In the genomic region with DNA sequence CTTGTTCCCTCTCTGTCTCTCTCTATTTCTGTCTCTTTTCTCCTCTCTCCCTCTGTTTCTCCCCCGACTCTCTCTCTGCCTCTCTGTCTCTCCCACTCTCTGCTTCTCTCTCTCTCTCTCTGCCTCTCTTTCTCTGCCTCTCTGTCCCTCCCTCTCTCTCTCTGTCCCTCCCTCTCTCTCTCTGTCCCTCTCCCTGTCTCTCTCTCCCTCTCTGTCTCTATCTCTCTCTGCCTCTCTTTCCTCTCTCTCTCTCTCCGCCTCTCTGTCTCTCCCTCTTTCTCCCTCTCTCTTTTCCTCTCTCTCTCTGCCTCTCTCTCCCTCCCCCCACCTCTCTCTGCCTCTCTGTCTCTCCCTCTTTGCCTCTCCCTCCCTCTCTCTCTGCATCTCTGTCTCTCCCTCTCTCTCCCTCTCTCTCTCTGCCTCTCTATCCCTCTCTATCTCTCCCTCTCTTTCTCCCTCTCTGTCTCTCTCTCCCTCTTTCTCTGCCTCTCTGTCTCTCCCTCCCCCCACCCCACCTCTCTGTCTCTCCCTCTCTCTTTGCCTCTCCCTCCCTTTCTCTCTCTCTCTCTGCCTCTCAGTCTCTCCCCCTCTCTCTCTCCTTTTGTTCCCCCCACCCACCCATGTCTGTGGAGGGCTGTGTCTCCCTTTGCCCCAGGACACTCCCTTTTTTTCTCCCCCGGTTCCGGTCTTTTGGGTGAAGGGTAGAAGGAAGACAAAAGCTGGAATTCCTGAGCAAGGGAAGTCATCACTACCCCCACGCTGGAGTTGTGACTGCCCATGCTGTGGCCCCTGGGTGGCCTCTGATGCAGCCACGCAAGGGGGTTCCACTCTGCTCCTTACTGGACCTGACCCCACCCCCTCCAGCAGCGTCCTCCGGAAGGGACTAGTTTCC, we compare ENCODE assay signal across 1 cellular context.
A peak's percentile ranks its signal among the peaks of the same experiment; 100 is the strongest.
TF ChIP-seq lines count a peak whose summit lies in the region.

No MANE protein-coding gene starts in this region.

TF ChIP-seq in HepG2, 621 proteins besides CTCF, POLR2A, EP300 and RAD21 (continued from another document):
- TF ChIP-seq FOXA1 (IDR thresholded peaks at IDR 0.05) (0 out of 2 replicates have a peak, but pooled peaks have one; percentile 18), FOXA1 (CRISPR knock-in tag; IDR thresholded peaks at IDR 0.05) (no peak)
TF ChIP-seq in HepG2: peak in this region for 3.
